18 cellular contexts compared by ENCODE assay signal in genomic region chr2:132979339-132980093, GRCh38.
DNase-seq lines count a peak whose midpoint lies in the region; ATAC-seq and TF ChIP-seq lines count a peak whose summit lies in the region.
"Had no signal": no experiment of that assay in that cellular context is flagged by ENCODE, and none has a peak within 500 bp of the region (broad histone marks: within the 10 kb centered on the region; RNA-seq: fewer than 3 reads in every experiment).

No MANE protein-coding gene starts in this region.

- ATAC-seq in GM19043 (IDR thresholded peaks at IDR 0.05; ENCODE audit: low read depth, unreplicated experiment) (peak; percentile 67), HG02763 (IDR thresholded peaks at IDR 0.05; ENCODE audit: unreplicated experiment) (peak; percentile 58), HG03457 (IDR thresholded peaks at IDR 0.05; ENCODE audit: unreplicated experiment) (peak; percentile 51), GM21576 (IDR thresholded peaks at IDR 0.05; ENCODE audit: unreplicated experiment) (no peak)
- ATAC-seq: activated CD8-positive, alpha-beta memory T cell treated with anti-CD3 and anti-CD28 coated beads, Interleukin-2, amount 10 ng/mL, durations not matched to agents 7 days and 5 days; heart right ventricle had no signal

- H3K4me3 ChIP-seq in GM12865 (ENCODE audit: low read depth, low read length) = no peak overlapping the region; the same call in 1 of the 2 replicates
- H3K4me3 ChIP-seq: GM23248, heart right ventricle, Peyer's patch, tibial nerve had no signal

- DNase-seq in GM12865 (ENCODE audit: low read depth) (peak; percentile 60), HUDEP-2 (lab: John Stamatoyannopoulos, UW; ENCODE audit: unreplicated experiment in 76 of 76) (no peak), NCI-H128 (lab: John Stamatoyannopoulos, UW; ENCODE audit: unreplicated experiment) (no peak), germinal center (ENCODE audit: low spot score) (no peak)
- DNase-seq: ACHN; activated CD8-positive, alpha-beta memory T cell treated with anti-CD3 and anti-CD28 coated beads, Interleukin-2, amount 10 ng/mL, durations not matched to agents 7 days and 5 days; CD8-positive, alpha-beta memory T cell; GM23248; heart right ventricle; MM.1S; Peyer's patch; stimulated activated CD4-positive, alpha-beta T cell treated with anti-CD3 and anti-CD28 coated beads, Interleukin-4, amount 100 ng/mL, for 24 hours; SW 1271 had no signal

- TF ChIP-seq CTCF in GM12865 (IDR thresholded peaks at IDR 0.05; ENCODE audit: insufficient read depth, low read depth, low read length, missing control alignments) = no peak
